Comparison of ENCODE assay signal across 12 cellular contexts in the genomic region with DNA sequence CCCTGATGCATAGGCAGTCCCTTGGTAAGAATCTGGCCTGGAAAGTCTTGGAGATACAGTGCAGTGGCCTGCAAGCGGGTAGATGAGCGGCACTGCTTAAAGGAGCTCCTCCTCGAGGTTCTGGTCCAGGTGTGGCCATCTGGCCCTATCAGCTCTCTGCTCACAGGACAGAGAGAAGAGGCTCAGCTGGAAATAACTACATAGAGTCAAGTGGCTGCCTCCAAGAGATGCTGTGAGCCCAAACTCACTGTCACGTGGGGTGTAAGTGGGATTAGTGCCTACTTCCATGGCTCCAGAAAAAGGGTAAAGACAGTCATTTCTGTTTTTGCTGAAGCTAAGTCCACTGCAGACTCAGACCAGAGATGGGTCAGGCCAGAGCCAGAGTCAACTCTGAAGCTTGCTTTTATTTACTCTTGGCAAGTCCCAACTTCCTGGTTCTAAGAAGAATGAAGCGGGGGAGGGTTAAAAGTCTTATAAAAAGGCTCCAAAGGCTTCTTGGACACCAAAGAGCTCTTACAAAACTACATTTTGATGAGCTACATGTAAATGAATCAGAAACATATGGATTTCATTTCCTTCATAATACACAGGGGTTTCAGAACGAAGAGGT.
A peak's percentile ranks its signal among the peaks of the same experiment; 100 is the strongest.
DNase-seq lines count a peak whose midpoint lies in the region; ATAC-seq, FAIRE-seq and TF ChIP-seq lines count a peak whose summit lies in the region.
"Had no signal": no experiment of that assay in that cellular context is flagged by ENCODE, and none has a peak within 500 bp of the region (broad histone marks: within the 10 kb centered on the region; RNA-seq: fewer than 3 reads in every experiment).

No MANE protein-coding gene starts in this region.

- H3K27me3 ChIP-seq in bronchial epithelial cell (ENCODE audit: control insufficient read depth, insufficient read depth, low read length): no peaks in the 10 kb centered on the region
- H3K27me3 ChIP-seq in hepatocyte: no peaks in the 10 kb centered on the region
- H3K27me3 ChIP-seq in subcutaneous abdominal adipose tissue (ENCODE audit: control insufficient read depth in 5 of 5, insufficient read depth in 4 of 5, low read length in 5 of 5): no peaks in the 10 kb centered on the region
- H3K27me3 ChIP-seq in HAP-1 (ENCODE audit: low read depth): no peaks in the 10 kb centered on the region

- peaks cover 74% of the 10 kb centered on the region for H3K79me2 ChIP-seq in hepatocyte

- H3K9me3 ChIP-seq in hepatocyte (ENCODE audit: low read depth) (no peaks in the 10 kb centered on the region), subcutaneous abdominal adipose tissue (ENCODE audit: control insufficient read depth in 5 of 5, low read length in 5 of 5) (no peaks in the 10 kb centered on the region), HAP-1 (no peaks in the 10 kb centered on the region)

- H3K36me3 ChIP-seq in bronchial epithelial cell (ENCODE audit: control insufficient read depth, insufficient read depth, low read length) (no peaks in the 10 kb centered on the region), hepatocyte (replicated peaks; ENCODE audit: insufficient read depth, low read depth) (no peaks in the 10 kb centered on the region), subcutaneous abdominal adipose tissue (ENCODE audit: control insufficient read depth in 5 of 5, insufficient read depth in 5 of 5, low read length in 5 of 5) (peaks cover 0 to 4% (median 0%) of the 10 kb centered on the region in 5 donors), HAP-1 (replicated peaks) (no peaks in the 10 kb centered on the region)

- H3K9me2 ChIP-seq in hepatocyte (replicated peaks; ENCODE audit: insufficient read depth): no peaks in the 10 kb centered on the region

- WGBS in hepatocyte (ENCODE audit: low lambda C conversion rate, missing lambda C conversion rate): 62% methylated on average over 6 of the region's 6 CpGs

- no peak overlapping the region for H3K9ac ChIP-seq in subcutaneous abdominal adipose tissue (ENCODE audit: low read length in 5 of 5)

- peak; percentile 32 for FAIRE-seq in bronchial epithelial cell (lab: Jason Lieb, UNC)

- H2AFZ ChIP-seq in hepatocyte: no peak overlapping the region

- H3K27ac ChIP-seq in hepatocyte (peak overlapping the region; percentile 75), subcutaneous abdominal adipose tissue (ENCODE audit: low read depth, low read length) (peak overlapping the region; percentile 84)

- in situ Hi-C loops in HAP-1 (cut with MboI; ENCODE audit: low sequenced_read_pairs): no loop called here

- DNase-seq in HT-29 (ENCODE audit: low spot score): peak; percentile 38
- DNase-seq in bronchial epithelial cell (ENCODE audit: low read depth): peak; percentile 55
- DNase-seq in hepatocyte (ENCODE audit: low spot score): peak; percentile 67
- DNase-seq in NCI-H446 treated with DMSO at 0.1 percent for 48 hours (lab: John Stamatoyannopoulos, UW): no peak
- no peak for DNase-seq in HAP-1 (ENCODE audit: low spot score in 2 of 2)
- DNase-seq: activated CD4-positive, CD25-positive, alpha-beta regulatory T cell; activated naive CD8-positive, alpha-beta T cell treated with anti-CD3 and anti-CD28 coated beads, Interleukin-2, amount 50 U/mL, for 24 hours; GF-D8; islet precursor cell had no signal

- peaks cover 43% of the 10 kb centered on the region for H3K4me1 ChIP-seq in hepatocyte (ENCODE audit: insufficient read depth)
- H3K4me1 ChIP-seq in subcutaneous abdominal adipose tissue (ENCODE audit: control insufficient read depth in 5 of 5, insufficient read depth in 5 of 5, low read length in 5 of 5): peaks cover 6 to 24% (median 15%) of the 10 kb centered on the region in 5 donors
- no peaks in the 10 kb centered on the region for H3K4me1 ChIP-seq in HAP-1

- ATAC-seq in GM21576 (IDR thresholded peaks at IDR 0.05; ENCODE audit: unreplicated experiment): no peak
- ATAC-seq in HG03469 (IDR thresholded peaks at IDR 0.05; ENCODE audit: unreplicated experiment): no peak
- ATAC-seq: activated naive CD8-positive, alpha-beta T cell treated with anti-CD3 and anti-CD28 coated beads, Interleukin-2, amount 50 U/mL, for 24 hours had no signal

- H4K20me1 ChIP-seq in hepatocyte (ENCODE audit: insufficient read depth, poor library complexity, severe bottlenecking): peaks cover 11% of the 10 kb centered on the region

- TF ChIP-seq CTCF in bronchial epithelial cell (IDR thresholded peaks at IDR 0.05; ENCODE audit: insufficient read depth, low read length, severe bottlenecking) (no peak), hepatocyte (IDR thresholded peaks at IDR 0.05; ENCODE audit: poor library complexity) (no peak)

- peak overlapping the region; percentile 27 for H3K4me2 ChIP-seq in hepatocyte

- H3K4me3 ChIP-seq in bronchial epithelial cell (ENCODE audit: low read depth, low read length): no peak overlapping the region
- H3K4me3 ChIP-seq in hepatocyte: no peak overlapping the region
- H3K4me3 ChIP-seq in subcutaneous abdominal adipose tissue (ENCODE audit: low read depth in 1 of 5, low read length in 5 of 5): no peak overlapping the region
- no peak overlapping the region for H3K4me3 ChIP-seq in HAP-1

Comparison
In these comparisons a context has a peak if more than half of its experiments do, and no peak if none do; other contexts are left out.
1. DNase-seq: peak in HT-29 (single experiment), bronchial epithelial cell (single experiment) and hepatocyte (single experiment); none in NCI-H446 treated with DMSO at 0.1 percent for 48 hours (single experiment) and HAP-1 (0 of 2).